17 cellular contexts compared by ENCODE assay signal in the genomic region with DNA sequence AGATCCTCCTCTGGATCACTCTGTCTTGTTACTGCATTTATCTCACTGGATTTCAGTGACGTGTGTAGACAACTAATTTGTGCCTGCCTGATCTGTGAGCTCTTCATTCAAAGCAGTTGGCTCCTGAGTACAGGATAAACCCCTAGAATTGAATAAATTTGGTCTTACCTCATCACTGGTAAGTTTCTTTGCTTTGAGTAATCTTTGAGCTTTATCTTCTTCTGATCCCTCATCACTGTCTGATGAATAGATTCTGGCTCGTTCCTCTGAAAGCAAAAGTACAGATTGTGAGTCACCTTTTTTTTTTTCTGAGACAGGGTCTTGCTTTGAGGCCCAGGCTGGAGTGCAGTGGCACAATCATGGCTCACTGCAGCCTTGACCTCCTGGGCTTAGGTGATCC.
"Had no signal": no experiment of that assay in that cellular context is flagged by ENCODE, and none has a peak within 500 bp of the region (broad histone marks: within the 10 kb centered on the region; RNA-seq: fewer than 3 reads in every experiment).

No MANE protein-coding gene starts in this region.

- DNase-seq: activated naive CD8-positive, alpha-beta T cell treated with anti-CD3 and anti-CD28 coated beads, Interleukin-2, amount 50 U/mL, for 24 hours; effector memory CD8-positive, alpha-beta T cell; head of caudate nucleus; mesendoderm; nucleus accumbens; posterior cingulate gyrus; retina; SJCRH30; stimulated activated CD4-positive, alpha-beta T cell treated with anti-CD3 and anti-CD28 coated beads, Interleukin-12 subunit alpha, Interleukin-12 subunit beta, amount 100 ng/mL, for 4 hours; stimulated activated CD4-positive, alpha-beta T cell treated with anti-CD3 and anti-CD28 coated beads, Interleukin-2, amount 100 ng/mL, for 24 hours; stimulated activated naive B cell treated with anti-CD40 and anti-IgM and Interleukin-4, amounts not matched to agents 10 μg/mL and 1 μg/mL and 100 μg/mL, for 72 hours; thyroid gland had no signal

- H3K9me3 Mint-ChIP-seq: activated naive CD8-positive, alpha-beta T cell treated with anti-CD3 and anti-CD28 coated beads, Interleukin-2, amount 50 U/mL, for 24 hours; dendritic cell treated with granulocyte-macrophage colony-stimulating factor and Interleukin-4, amounts not matched to agents 40 ng/mL and 50 ng/mL, for 4 days; effector memory CD8-positive, alpha-beta T cell; natural killer cell treated with Interleukin-12 subunit alpha and Interleukin-12 subunit beta and Interleukin-15 and Interleukin-18, amount 100 ng/mL, for 72 hours; stimulated activated naive B cell treated with anti-CD40 and anti-IgM and Interleukin-4, amounts not matched to agents 10 μg/mL and 1 μg/mL and 100 μg/mL, for 72 hours had no signal

- H3K27ac ChIP-seq: ascending aorta, breast epithelium, epithelial cell of prostate, SJCRH30, thyroid gland had no signal

- H3K9me3 ChIP-seq: ascending aorta, breast epithelium, SJCRH30, thyroid gland had no signal

- H3K4me3 ChIP-seq: ascending aorta, breast epithelium, SJCRH30, thyroid gland had no signal

- ATAC-seq: activated naive CD8-positive, alpha-beta T cell treated with anti-CD3 and anti-CD28 coated beads, Interleukin-2, amount 50 U/mL, for 24 hours; effector memory CD8-positive, alpha-beta T cell; stimulated activated naive B cell treated with anti-CD40 and anti-IgM and Interleukin-4, amounts not matched to agents 10 μg/mL and 1 μg/mL and 100 μg/mL, for 72 hours had no signal

- H3K27me3 Mint-ChIP-seq: activated naive CD8-positive, alpha-beta T cell treated with anti-CD3 and anti-CD28 coated beads, Interleukin-2, amount 50 U/mL, for 24 hours; dendritic cell treated with granulocyte-macrophage colony-stimulating factor and Interleukin-4, amounts not matched to agents 40 ng/mL and 50 ng/mL, for 4 days; effector memory CD8-positive, alpha-beta T cell; natural killer cell treated with Interleukin-12 subunit alpha and Interleukin-12 subunit beta and Interleukin-15 and Interleukin-18, amount 100 ng/mL, for 72 hours; stimulated activated naive B cell treated with anti-CD40 and anti-IgM and Interleukin-4, amounts not matched to agents 10 μg/mL and 1 μg/mL and 100 μg/mL, for 72 hours had no signal

- H3K4me3 Mint-ChIP-seq: activated naive CD8-positive, alpha-beta T cell treated with anti-CD3 and anti-CD28 coated beads, Interleukin-2, amount 50 U/mL, for 24 hours; dendritic cell treated with granulocyte-macrophage colony-stimulating factor and Interleukin-4, amounts not matched to agents 40 ng/mL and 50 ng/mL, for 4 days; effector memory CD8-positive, alpha-beta T cell; natural killer cell treated with Interleukin-12 subunit alpha and Interleukin-12 subunit beta and Interleukin-15 and Interleukin-18, amount 100 ng/mL, for 72 hours; stimulated activated naive B cell treated with anti-CD40 and anti-IgM and Interleukin-4, amounts not matched to agents 10 μg/mL and 1 μg/mL and 100 μg/mL, for 72 hours had no signal

- H3K4me1 Mint-ChIP-seq: stimulated activated naive B cell treated with anti-CD40 and anti-IgM and Interleukin-4, amounts not matched to agents 10 μg/mL and 1 μg/mL and 100 μg/mL, for 72 hours had no signal

- H3K4me1 ChIP-seq: ascending aorta, breast epithelium, SJCRH30, thyroid gland had no signal

- H3K36me3 ChIP-seq: breast epithelium had no signal

- H3K27me3 ChIP-seq: ascending aorta, breast epithelium, SJCRH30, thyroid gland had no signal
